In the genomic region with DNA sequence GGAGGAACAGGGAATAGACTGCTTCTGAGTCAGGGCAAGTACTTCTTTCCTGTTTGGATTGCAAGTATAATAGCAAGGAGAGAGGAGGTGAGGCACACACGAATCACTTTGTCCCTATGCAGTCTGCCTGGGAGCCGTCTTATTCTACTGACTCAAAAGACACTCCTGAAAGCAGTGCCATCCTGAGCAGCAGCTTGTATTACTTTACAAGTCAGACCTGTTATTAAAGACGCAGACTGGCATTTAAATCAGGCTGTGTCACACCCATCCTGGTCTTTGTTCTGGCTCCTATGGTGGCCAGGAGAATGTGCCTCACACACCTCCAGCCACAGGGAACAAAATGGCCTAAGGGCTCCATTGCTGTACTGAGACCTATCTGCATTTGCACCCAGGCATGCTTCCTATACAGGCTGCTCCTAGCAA, we compare ENCODE assay signal across 26 cellular contexts. TPM values are rescaled to one million over a fixed set of nuclear protein-coding genes. Genes with fewer than 3 reads are reported as not detected.
DNase-seq lines count a peak whose midpoint lies in the region; ATAC-seq, FAIRE-seq and TF ChIP-seq lines count a peak whose summit lies in the region.
"Had no signal": no experiment of that assay in that cellular context is flagged by ENCODE, and none has a peak within 500 bp of the region (broad histone marks: within the 10 kb centered on the region; RNA-seq: fewer than 3 reads in every experiment).

No MANE protein-coding gene starts in this region.

- no peak overlapping the region for H3K27ac ChIP-seq in endothelial cell of umbilical vein (ENCODE audit: insufficient read depth, low read depth, low read length)
- H3K27ac ChIP-seq: BLaER1, HL-60, SJCRH30, spleen had no signal

- H3K79me2 ChIP-seq in endothelial cell of umbilical vein (ENCODE audit: control insufficient read depth, insufficient read depth, low read length) = no peaks in the 10 kb centered on the region

- H3K27me3 ChIP-seq in endothelial cell of umbilical vein (ENCODE audit: control insufficient read depth in 2 of 2, insufficient read depth in 2 of 2, low read length in 2 of 2) = no peaks in the 10 kb centered on the region
- H3K27me3 ChIP-seq: BLaER1, spleen had no signal

- H3K9me3 ChIP-seq in endothelial cell of umbilical vein (replicated peaks; ENCODE audit: control insufficient read depth, insufficient read depth, low read length) (no peaks in the 10 kb centered on the region), mucosa of descending colon (no peaks in the 10 kb centered on the region)
- H3K9me3 ChIP-seq: BLaER1, spleen had no signal

- no peak overlapping the region for H3K9ac ChIP-seq in endothelial cell of umbilical vein (replicated peaks; ENCODE audit: extremely low read depth, insufficient read depth, low read length)
- H3K9ac ChIP-seq: BLaER1 had no signal

- H3K4me2 ChIP-seq in endothelial cell of umbilical vein (ENCODE audit: insufficient read depth, low read length) = no peak overlapping the region
- H3K4me2 ChIP-seq: BLaER1 had no signal

- H3K4me3 ChIP-seq in endothelial cell of umbilical vein (replicated peaks in 1 of 3; ENCODE audit: insufficient read depth in 1 of 3, low read depth in 1 of 3, low read length in 3 of 3) = no peak overlapping the region
- H3K4me3 ChIP-seq in mucosa of descending colon = no peak overlapping the region
- H3K4me3 ChIP-seq: BLaER1, SJCRH30, spleen had no signal

- no peaks in the 10 kb centered on the region for H4K20me1 ChIP-seq in endothelial cell of umbilical vein (replicated peaks; ENCODE audit: control insufficient read depth, extremely low read depth, insufficient read depth, low read length)
- H4K20me1 ChIP-seq: BLaER1 had no signal

- ATAC-seq in mucosa of descending colon = peak; percentile 78
- ATAC-seq: activated T-cell treated with anti-CD3 and anti-CD28 coated beads, Interleukin-2, amount 50 U/mL, for 4 hours; T-helper 17 cell had no signal

- H3K4me1 ChIP-seq in endothelial cell of umbilical vein (ENCODE audit: control insufficient read depth, extremely low read depth, insufficient read depth, low read length) (peaks cover 8% of the 10 kb centered on the region), mucosa of descending colon (ENCODE audit: low read depth) (peaks cover 7% of the 10 kb centered on the region)
- H3K4me1 ChIP-seq: SJCRH30 had no signal

- CTCF ChIA-PET in endothelial cell of umbilical vein (lab: Charles Lee) = interaction anchor here (6.2 kb wide), 1 partner anchor 158 kb away, joined by 145 read pairs; no protein-coding TSS in a partner anchor

- H3K9me1 ChIP-seq in endothelial cell of umbilical vein (replicated peaks; ENCODE audit: control insufficient read depth, extremely low read depth, insufficient read depth, low read length) = no peaks in the 10 kb centered on the region

- BruUV-seq in endothelial cell of umbilical vein (replicated peaks; lab: Mats Ljungman, UMichigan) = no TSS peak

- DNase-seq in NCI-H2227 (lab: John Stamatoyannopoulos, UW; ENCODE audit: unreplicated experiment) = peak; percentile 4
- DNase-seq in NCI-H2227 treated with DMSO at 0.1 percent for 48 hours (lab: John Stamatoyannopoulos, UW) = no peak
- DNase-seq in HT1080 (ENCODE audit: low read depth) = peak; percentile 61
- DNase-seq in endothelial cell of umbilical vein (ENCODE audit: low read depth, low spot score) = peak; percentile 33
- DNase-seq in mucosa of descending colon = peak in 1 of 3 donors; percentile 41
- DNase-seq in UCSD-AML1 (lab: John Stamatoyannopoulos, UW; ENCODE audit: unreplicated experiment) = no peak
- DNase-seq in NCI-H1048 (lab: John Stamatoyannopoulos, UW) = no peak
- DNase-seq in Kasumi-1 (lab: John Stamatoyannopoulos, UW) = no peak
- DNase-seq: activated B cell treated with CpG ODN at 0.5 μM for 24 hours; activated CD4-positive, alpha-beta memory T cell treated with anti-CD3 and anti-CD28 coated beads for 36 hours; activated naive CD4-positive, alpha-beta T cell treated with anti-CD3 and anti-CD28 coated beads, Interleukin-2, amount 10 ng/mL, durations not matched to agents 7 days and 5 days; activated T-cell treated with anti-CD3 and anti-CD28 coated beads, Interleukin-2, amount 50 U/mL, for 4 hours; aorta; GDM1; hippocampal formation; KBM-7; kidney glomerular epithelial cell; NCI-H524 treated with DMSO at 0.1 percent for 48 hours; nephron progenitor cell; SJCRH30; spleen; substantia nigra; T-helper 17 cell had no signal

- dilution Hi-C loops in endothelial cell of umbilical vein (cut with MboI; ENCODE audit: extremely low pct_ligation_motif_present, low sequenced_read_pairs) = no loop called here

- intact Hi-C loops in endothelial cell of umbilical vein (cut with micrococcal nuclease) (loop anchor here (10.0 kb wide), 2 partner anchors 412 to 468 kb away; no protein-coding TSS in a partner anchor), mucosa of descending colon (cut with DNase I, micrococcal nuclease) (no loop called here)

- no peak for TF ChIP-seq POLR2A in endothelial cell of umbilical vein (IDR thresholded peaks at IDR 0.05; ENCODE audit: low read depth, low read length)

- POLR2A ChIA-PET in endothelial cell of umbilical vein (lab: Charles Lee) = no interaction called here

- no peak for TF ChIP-seq CTCF in endothelial cell of umbilical vein (IDR thresholded peaks at IDR 0.05; ENCODE audit: extremely low read depth in 1 of 2, insufficient read depth in 1 of 2, low read depth in 1 of 2, low read length in 2 of 2)
- no peak for TF ChIP-seq CTCF in mucosa of descending colon (IDR thresholded peaks at IDR 0.05)

- H2AFZ ChIP-seq in endothelial cell of umbilical vein (ENCODE audit: low read depth, low read length) = peak overlapping the region; percentile 70

- FAIRE-seq in endothelial cell of umbilical vein (lab: Jason Lieb, UNC) = peak; percentile 62
- FAIRE-seq: A204.1 had no signal

- H3K36me3 ChIP-seq in endothelial cell of umbilical vein (ENCODE audit: control insufficient read depth in 2 of 2, extremely low read depth in 1 of 2, insufficient read depth in 2 of 2, low read length in 2 of 2) (no peaks in the 10 kb centered on the region), mucosa of descending colon (ENCODE audit: low read depth) (no peaks in the 10 kb centered on the region)
- H3K36me3 ChIP-seq: BLaER1, SJCRH30, spleen had no signal

TF ChIP-seq in endothelial cell of umbilical vein, 7 proteins besides CTCF, POLR2A, EP300 and RAD21:
- TF ChIP-seq GATA2 (IDR thresholded peaks at IDR 0.05; ENCODE audit: insufficient read depth, insufficient read length, low read depth, low read length) (no peak), POLR2AphosphoS5 (IDR thresholded peaks at IDR 0.05; ENCODE audit: insufficient read depth, low read depth, low read length) (no peak), MYC (IDR thresholded peaks at IDR 0.05; ENCODE audit: low read depth, low read length) (no peak), FOS (IDR thresholded peaks at IDR 0.05; ENCODE audit: borderline replicate concordance, insufficient read depth, low read length) (no peak), JUN (IDR thresholded peaks at IDR 0.05; ENCODE audit: borderline replicate concordance, insufficient read depth, insufficient read length, low read depth) (no peak), EZH2 (IDR thresholded peaks at IDR 0.05; ENCODE audit: borderline replicate concordance, low read depth, low read length, severe bottlenecking) (no peak), MAX (IDR thresholded peaks at IDR 0.05; ENCODE audit: insufficient read depth, insufficient read length) (no peak)

RNA-seq across cellular contexts. Expression of gene SQOR, which starts 17.9 kb away (rescaled TPM):
- total RNA-seq in HT1080 (2014; rRNA removed; shearing (Covaris generic)) = 16.4 and 22.9 TPM in 2 replicates
- polyA plus RNA-seq in HT1080 (2015; cell fraction: cytosol; rRNA removed) = 23.2 and 24.2 TPM in 2 replicates
- polyA plus RNA-seq in HT1080 (2015; cell fraction: nucleus; rRNA removed) = 24.2 and 26.8 TPM in 2 replicates
- 6.6 and 17.9 TPM in 2 replicates for total RNA-seq in endothelial cell of umbilical vein
- 11.3 and 12.9 TPM in 2 replicates for polyA plus RNA-seq in endothelial cell of umbilical vein
- 12.3 and 13.4 TPM in 2 replicates for polyA plus RNA-seq in endothelial cell of umbilical vein (2011; cell fraction: cytosol; rRNA removed)
- 6.3 and 7.4 TPM in 2 replicates for polyA plus RNA-seq in endothelial cell of umbilical vein (2011; cell fraction: nucleus; rRNA removed)
- polyA plus RNA-seq in endothelial cell of umbilical vein (2012) = 21.4 and 23.0 TPM in 2 replicates
- polyA minus RNA-seq in endothelial cell of umbilical vein = 16.3 and 33.6 TPM in 2 replicates
- polyA minus RNA-seq in endothelial cell of umbilical vein (2011; cell fraction: cytosol; rRNA and poly(A)+ RNA removed) = 16.1 TPM
- polyA minus RNA-seq in endothelial cell of umbilical vein (2011; cell fraction: nucleus; rRNA and poly(A)+ RNA removed) = 5.3 and 7.2 TPM in 2 replicates
- 100 to 1,000 TPM; 197 to 409 (median 403) TPM for total RNA-seq in mucosa of descending colon

RNA-seq across cellular contexts. Expression of gene BLOC1S6, which starts 29.7 kb away (rescaled TPM):
- 34.9 and 46.4 TPM in 2 replicates for total RNA-seq in HT1080 (2014; rRNA removed; shearing (Covaris generic))
- polyA plus RNA-seq in HT1080 (2015; cell fraction: cytosol; rRNA removed) = 43.8 and 61.3 TPM in 2 replicates
- polyA plus RNA-seq in HT1080 (2015; cell fraction: nucleus; rRNA removed) = 19.5 and 20.2 TPM in 2 replicates
- total RNA-seq in endothelial cell of umbilical vein (39.2 and 43.4 TPM in 2 replicates), mucosa of descending colon (10 to 100 TPM; 21.3 to 39.6 (median 30.0) TPM)
- 5.5 and 8.2 TPM in 2 replicates for polyA plus RNA-seq in endothelial cell of umbilical vein
- polyA plus RNA-seq in endothelial cell of umbilical vein (2011; cell fraction: cytosol; rRNA removed) = 12.1 and 14.7 TPM in 2 replicates
- 10.3 and 12.0 TPM in 2 replicates for polyA plus RNA-seq in endothelial cell of umbilical vein (2011; cell fraction: nucleus; rRNA removed)
- 39.8 and 50.0 TPM in 2 replicates for polyA plus RNA-seq in endothelial cell of umbilical vein (2012)
- 17.0 and 22.4 TPM in 2 replicates for polyA minus RNA-seq in endothelial cell of umbilical vein
- polyA minus RNA-seq in endothelial cell of umbilical vein (2011; cell fraction: cytosol; rRNA and poly(A)+ RNA removed) = 16.1 TPM
- polyA minus RNA-seq in endothelial cell of umbilical vein (2011; cell fraction: nucleus; rRNA and poly(A)+ RNA removed) = 10.6 and 15.1 TPM in 2 replicates

Comparison
In these comparisons a context has a peak if more than half of its experiments do, and no peak if none do; other contexts are left out.
1. DNase-seq: peak in NCI-H2227 (single experiment), HT1080 (single experiment) and endothelial cell of umbilical vein (single experiment); none in NCI-H2227 treated with DMSO at 0.1 percent for 48 hours (single experiment), UCSD-AML1 (single experiment), NCI-H1048 (single experiment) and Kasumi-1 (0 of 2).